ENCODE assay signal across 2 cellular contexts in genomic region chr6:144186817-144187625, GRCh38.
TF ChIP-seq lines count a peak whose summit lies in the region.

No MANE protein-coding gene starts in this region.

TF ChIP-seq in GM23338, 12 proteins besides CTCF, POLR2A, EP300 and RAD21:
- no peak for TF ChIP-seq ETS1 (IDR thresholded peaks at IDR 0.05)
- TF ChIP-seq NANOG (IDR thresholded peaks at IDR 0.05; ENCODE audit: borderline replicate concordance), result no peak
- TF ChIP-seq ZNF114 (CRISPR knock-in tag; IDR thresholded peaks at IDR 0.05), result no peak
- TF ChIP-seq STAT1 (IDR thresholded peaks at IDR 0.05; ENCODE audit: unreplicated experiment), result no peak
- TF ChIP-seq EZH2 (IDR thresholded peaks at IDR 0.05; ENCODE audit: low read depth, unreplicated experiment), result no peak
- TF ChIP-seq CREB1 (CRISPR knock-in tag; IDR thresholded peaks at IDR 0.05; ENCODE audit: low read depth), result no peak
- TF ChIP-seq EZH2phosphoT487 (IDR thresholded peaks at IDR 0.05; ENCODE audit: unreplicated experiment), result no peak
- no peak for TF ChIP-seq REST (IDR thresholded peaks at IDR 0.05; ENCODE audit: unreplicated experiment)

TF ChIP-seq in IMR-90, 13 proteins besides CTCF, POLR2A, EP300 and RAD21 (continued from another document):
- TF ChIP-seq FOS (IDR thresholded peaks at IDR 0.05; ENCODE audit: low read depth, low read length), result no peak
- TF ChIP-seq RCOR1 (IDR thresholded peaks at IDR 0.05; ENCODE audit: insufficient replicate concordance, low read length), result no peak
- no peak for TF ChIP-seq BHLHE40 (IDR thresholded peaks at IDR 0.05; ENCODE audit: low read depth, low read length)
- no peak for TF ChIP-seq CEBPB (IDR thresholded peaks at IDR 0.05; ENCODE audit: low read depth, low read length)
- no peak for TF ChIP-seq NFE2L2 (IDR thresholded peaks at IDR 0.05; ENCODE audit: low read depth, low read length)
- TF ChIP-seq MXI1 (IDR thresholded peaks at IDR 0.05; ENCODE audit: borderline replicate concordance, low read depth, low read length), result no peak
